In the genomic region with DNA sequence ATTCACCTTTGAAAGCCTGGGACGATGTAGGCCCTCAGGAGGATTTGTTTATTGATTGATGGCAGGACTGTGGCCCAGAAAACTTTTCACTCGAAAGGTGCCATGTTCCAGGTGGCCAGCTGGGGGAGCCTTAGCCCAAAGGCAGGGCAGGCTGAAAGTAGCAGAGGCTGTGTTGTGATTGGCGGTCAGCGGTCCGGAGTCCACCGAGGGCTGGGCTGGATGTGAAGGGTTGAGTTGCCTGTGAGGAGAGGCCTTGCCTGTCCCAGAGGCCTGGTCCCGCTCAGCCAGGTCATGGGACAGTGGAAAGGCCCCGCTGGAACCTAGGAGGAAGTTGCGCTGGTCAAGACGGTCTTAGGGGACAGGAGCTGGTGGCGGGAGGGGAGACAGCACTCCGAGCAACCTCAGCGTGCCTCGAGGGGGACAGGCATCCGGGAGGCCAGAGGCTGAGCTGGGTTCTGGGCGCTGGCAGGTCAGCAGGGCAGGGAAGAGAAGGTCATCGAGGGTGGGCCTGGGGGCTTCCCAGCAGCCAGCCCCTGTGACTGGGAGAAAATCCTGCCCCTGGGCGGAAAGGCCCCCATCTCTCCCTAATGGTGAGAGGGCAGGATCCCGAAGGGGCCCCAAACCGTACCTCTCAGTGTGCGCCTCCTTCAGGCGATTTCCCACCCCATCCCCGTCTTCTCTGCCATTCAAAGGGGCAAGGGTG, we compare ENCODE assay signal across 8 cellular contexts. TPM values are rescaled to one million over a fixed set of nuclear protein-coding genes. Genes with fewer than 3 reads are reported as not detected.
A peak's percentile ranks its signal among the peaks of the same experiment; 100 is the strongest.
DNase-seq lines count a peak whose midpoint lies in the region; ATAC-seq and TF ChIP-seq lines count a peak whose summit lies in the region.

No MANE protein-coding gene starts in this region.

- TF ChIP-seq CTCF in HFF-Myc (IDR thresholded peaks at IDR 0.05; ENCODE audit: low read depth, low read length, missing control alignments), result peak; percentile 69
- TF ChIP-seq CTCF in foreskin keratinocyte (conservative IDR thresholded peaks at IDR 0.05), result peak; percentile 91

- H3K4me3 ChIP-seq in HFF-Myc (replicated peaks; ENCODE audit: low read depth, low read length), result no peak overlapping the region

- peak; percentile 95 for ATAC-seq in foreskin keratinocyte

- peaks cover 3% of the 10 kb centered on the region for H3K27me3 ChIP-seq in foreskin keratinocyte

- peak; percentile 32 for DNase-seq in SIG-M5 treated with dmso at 0.1 percent for 504 hours (lab: John Stamatoyannopoulos, UW; ENCODE audit: unreplicated experiment)
- no peak for DNase-seq in SIG-M5 (lab: John Stamatoyannopoulos, UW)
- no peak for DNase-seq in HFF-Myc (ENCODE audit: extremely low read depth, low read depth)
- peak; percentile 63 for DNase-seq in NCI-H69 (lab: John Stamatoyannopoulos, UW)
- peak; percentile 78 for DNase-seq in activated CD8-positive, alpha-beta memory T cell treated with anti-CD3 and anti-CD28 coated beads, Interleukin-2, amount 50 U/mL, for 48 hours
- DNase-seq in foreskin keratinocyte, result peak in 1 of 2 donors; percentile 38
- peak; percentile 71 for DNase-seq in stimulated activated CD4-positive, alpha-beta T cell treated with anti-CD3 and anti-CD28 coated beads, Interleukin-15, amount 100 ng/mL, for 24 hours
- no peak for DNase-seq in hippocampal formation (lab: John Stamatoyannopoulos, UW)

- no peak overlapping the region for H3K27ac ChIP-seq in foreskin keratinocyte

- H3K4me1 ChIP-seq in foreskin keratinocyte, result no peaks in the 10 kb centered on the region

RNA-seq across cellular contexts. Expression of a gene that starts 26.3 kb away (rescaled TPM):
- total RNA-seq in foreskin keratinocyte, result not detected in 2 replicates
- not detected in 2 replicates for polyA plus RNA-seq in foreskin keratinocyte

RNA-seq across cellular contexts. Expression of a gene that starts 39.2 kb away (rescaled TPM):
- total RNA-seq in foreskin keratinocyte, result 15.1 and 21.1 TPM in 2 replicates
- 33.1 and 42.8 TPM in 2 replicates for polyA plus RNA-seq in foreskin keratinocyte

RNA-seq across cellular contexts. Expression of a gene that starts 52.0 kb away (rescaled TPM):
- total RNA-seq in foreskin keratinocyte, result 51.5 and 55.4 TPM in 2 replicates
- polyA plus RNA-seq in foreskin keratinocyte, result 18.7 and 21.0 TPM in 2 replicates

RNA-seq across cellular contexts. Expression of a gene that starts 52.3 kb away (rescaled TPM):
- 0.42 and 1.2 TPM in 2 replicates for total RNA-seq in foreskin keratinocyte
- 0.47 and 1.3 TPM in 2 replicates for polyA plus RNA-seq in foreskin keratinocyte

Comparison
In these comparisons a context has a peak if more than half of its experiments do, and no peak if none do; other contexts are left out.
1. DNase-seq: peak in SIG-M5 treated with dmso at 0.1 percent for 504 hours (single experiment), NCI-H69 (single experiment), activated CD8-positive, alpha-beta memory T cell treated with anti-CD3 and anti-CD28 coated beads, Interleukin-2, amount 50 U/mL, for 48 hours (single experiment) and stimulated activated CD4-positive, alpha-beta T cell treated with anti-CD3 and anti-CD28 coated beads, Interleukin-15, amount 100 ng/mL, for 24 hours (single experiment); none in SIG-M5 (single experiment), HFF-Myc (single experiment) and hippocampal formation (0 of 2).